In genomic region chr10:29448756-29449592, GRCh38 we compare ENCODE assay signal across 8 cellular contexts.
DNase-seq lines count a peak whose midpoint lies in the region; ATAC-seq, FAIRE-seq and TF ChIP-seq lines count a peak whose summit lies in the region.
"Not testable (repeated sequence)": the region's sequence is repeated elsewhere in the genome, so short reads cannot be mapped to it uniquely, and the experiment has no call there.

No MANE protein-coding gene starts in this region.

- not testable (repeated sequence) for FAIRE-seq in RCC 7860 (lab: Jason Lieb, UNC)

- ATAC-seq in GM21529 (IDR thresholded peaks at IDR 0.05; ENCODE audit: unreplicated experiment): peak; percentile 93

- TF ChIP-seq RAD21 in Ishikawa (IDR thresholded peaks at IDR 0.05; ENCODE audit: low read depth): peak; percentile 63

- TF ChIP-seq CTCF in epithelial cell of proximal tubule (conservative IDR thresholded peaks at IDR 0.05; ENCODE audit: low read depth, low read length): peak; percentile 59

- TF ChIP-seq EP300 in Ishikawa (IDR thresholded peaks at IDR 0.05; ENCODE audit: borderline replicate concordance): not testable (repeated sequence)

- peak; percentile 1 for DNase-seq in DMS153 (lab: John Stamatoyannopoulos, UW)
- DNase-seq in RCC 7860 (ENCODE audit: low spot score): peak; percentile 38
- peak; percentile 62 for DNase-seq in activated T-cell treated with anti-CD3 and anti-CD28 coated beads for 4 hours
- not testable (repeated sequence) for DNase-seq in epithelial cell of proximal tubule (ENCODE audit: low read depth)
- peak; percentile 86 for DNase-seq in mucosa of gallbladder (ENCODE audit: low spot score)
- peak; percentile 47 to 53 for DNase-seq in stimulated activated CD8-positive, alpha-beta memory T cell treated with anti-CD3 and anti-CD28 coated beads, Interleukin-4, amount 100 ng/mL, for 1 hour (ENCODE audit: low read depth in 2 of 2, low spot score in 1 of 2)

- H3K4me3 ChIP-seq in epithelial cell of proximal tubule (ENCODE audit: low read depth, low read length): not testable (repeated sequence)
